In the genomic region with DNA sequence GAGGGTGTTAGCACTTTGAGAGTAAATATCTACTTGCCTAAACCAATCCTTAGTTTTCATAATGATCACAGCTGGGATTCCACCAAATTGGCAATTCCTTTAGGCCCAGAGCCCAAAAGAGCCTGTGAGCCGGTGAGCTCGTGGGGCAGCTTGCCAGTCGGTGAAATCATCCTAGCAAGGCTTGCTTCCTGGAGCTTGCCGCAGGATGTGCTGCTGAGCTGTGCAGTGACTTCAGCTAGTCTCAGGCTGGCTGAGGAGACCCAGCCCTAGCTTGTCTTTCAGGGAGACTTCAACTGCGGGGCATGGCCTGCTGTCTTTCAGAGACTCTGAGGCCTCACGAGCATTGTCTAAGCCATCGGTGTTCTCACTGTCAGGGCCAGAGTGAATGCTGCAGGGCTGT, we compare ENCODE assay signal across 7 cellular contexts.
A peak's percentile ranks its signal among the peaks of the same experiment; 100 is the strongest.
DNase-seq lines count a peak whose midpoint lies in the region; ATAC-seq and TF ChIP-seq lines count a peak whose summit lies in the region.

No MANE protein-coding gene starts in this region.

- peak overlapping the region; percentile 67 for H3K27ac ChIP-seq in suprapubic skin
- H3K27ac ChIP-seq in trophoblast cell (ENCODE audit: low read depth, low read length), result no peak overlapping the region

- no peaks in the 10 kb centered on the region for H3K79me2 ChIP-seq in trophoblast cell (ENCODE audit: control insufficient read depth, insufficient read depth, low read length, poor library complexity)

- H3K4me3 ChIP-seq in cardiac fibroblast (replicated peaks in 1 of 2; ENCODE audit: low read depth in 2 of 2, low read length in 2 of 2), result no peak overlapping the region
- no peak overlapping the region for H3K4me3 ChIP-seq in suprapubic skin
- H3K4me3 ChIP-seq in trophoblast cell (ENCODE audit: low read depth, low read length), result no peak overlapping the region

- no peak overlapping the region for H2BK5ac ChIP-seq in trophoblast cell (ENCODE audit: low read depth, low read length, poor library complexity)

- H3K9me3 ChIP-seq in suprapubic skin (no peaks in the 10 kb centered on the region), trophoblast cell (ENCODE audit: insufficient read depth, low read depth, low read length) (peaks cover 5% of the 10 kb centered on the region)

- H3K14ac ChIP-seq in trophoblast cell (ENCODE audit: low read length), result no peak overlapping the region

- no peaks in the 10 kb centered on the region for H3K79me1 ChIP-seq in trophoblast cell (ENCODE audit: low read length)

- H3K9ac ChIP-seq in trophoblast cell (ENCODE audit: low read length), result no peak overlapping the region

- H3K4me1 Mint-ChIP-seq in endothelial cell (ENCODE audit: unreplicated experiment), result peaks cover 7% of the 10 kb centered on the region

- H3K27me3 ChIP-seq in suprapubic skin, result no peaks in the 10 kb centered on the region
- no peaks in the 10 kb centered on the region for H3K27me3 ChIP-seq in trophoblast cell (ENCODE audit: insufficient read depth, low read length)

- H3K4me3 Mint-ChIP-seq in endothelial cell (ENCODE audit: unreplicated experiment), result no peak overlapping the region

- H3K9me3 Mint-ChIP-seq in endothelial cell (ENCODE audit: unreplicated experiment), result no peaks in the 10 kb centered on the region

- 31% methylated on average over 5 of the region's 7 CpGs for WGBS in suprapubic skin
- no CpG with 5 or more reads among the region's 7 CpGs for WGBS in trophoblast cell (ENCODE audit: extremely low coverage, insufficient coverage, insufficient read length)

- H3K23ac ChIP-seq in trophoblast cell (ENCODE audit: low read length), result no peak overlapping the region

- TF ChIP-seq CTCF in cardiac fibroblast (IDR thresholded peaks at IDR 0.05; ENCODE audit: low read depth, low read length) (peak; percentile 77), suprapubic skin (IDR thresholded peaks at IDR 0.05) (peak in 1 of 2 donors; percentile 28), endothelial cell (IDR thresholded peaks at IDR 0.05; ENCODE audit: unreplicated experiment) (no peak)

- peaks cover 41% of the 10 kb centered on the region for H3K4me1 ChIP-seq in suprapubic skin
- peaks cover 0 to 4% of the 10 kb centered on the region in 2 experiments for H3K4me1 ChIP-seq in trophoblast cell (ENCODE audit: control insufficient read depth in 1 of 2, insufficient read depth in 2 of 2, low read length in 2 of 2)

- no peak for ATAC-seq in GM18867 (IDR thresholded peaks at IDR 0.05; ENCODE audit: unreplicated experiment)

- H3K36me3 ChIP-seq in suprapubic skin (peaks cover 20% of the 10 kb centered on the region), trophoblast cell (ENCODE audit: control insufficient read depth in 1 of 2, insufficient read depth in 2 of 2, low read length in 2 of 2) (peaks cover 14 to 19% of the 10 kb centered on the region in 2 experiments)

- TF ChIP-seq POLR2A in suprapubic skin (IDR thresholded peaks at IDR 0.05), result no peak

- H3K36me3 Mint-ChIP-seq in endothelial cell (ENCODE audit: low read depth, unreplicated experiment), result peaks cover 18% of the 10 kb centered on the region

- H3K4me2 ChIP-seq in trophoblast cell (ENCODE audit: low read length), result no peak overlapping the region

- no peak overlapping the region for H2BK120ac ChIP-seq in trophoblast cell (ENCODE audit: insufficient read depth, low read length, poor library complexity)

- H4K91ac ChIP-seq in trophoblast cell (ENCODE audit: low read depth, low read length), result no peak overlapping the region

- no peak overlapping the region for H3K27ac Mint-ChIP-seq in endothelial cell (ENCODE audit: unreplicated experiment)

- TF ChIP-seq EP300 in suprapubic skin (IDR thresholded peaks at IDR 0.05), result no peak

- peaks cover 8% of the 10 kb centered on the region for H3K27me3 Mint-ChIP-seq in endothelial cell (ENCODE audit: unreplicated experiment)

- DNase-seq in M059J (ENCODE audit: low read depth) (peak; percentile 58), cardiac fibroblast (ENCODE audit: low read depth in 2 of 2) (peak; percentile 89 to 92), kidney tubule cell (ENCODE audit: low spot score) (peak; percentile 51), suprapubic skin (ENCODE audit: low spot score in 2 of 2) (peak; percentile 91 to 93), endothelial cell (ENCODE audit: low spot score) (no peak), trophoblast cell (no peak)

- no peak overlapping the region for H2AK5ac ChIP-seq in trophoblast cell (ENCODE audit: low read length)

- no peak overlapping the region for H2AFZ ChIP-seq in trophoblast cell (ENCODE audit: insufficient read depth, low read length, poor library complexity)

- H4K8ac ChIP-seq in trophoblast cell (ENCODE audit: low read depth, low read length), result no peak overlapping the region

- no peak overlapping the region for H4K12ac ChIP-seq in trophoblast cell (ENCODE audit: low read depth, low read length)

- no peak overlapping the region for H3K4ac ChIP-seq in trophoblast cell (ENCODE audit: low read depth, low read length)

- H2BK12ac ChIP-seq in trophoblast cell (ENCODE audit: low read length), result no peak overlapping the region

- no peak overlapping the region for H3K18ac ChIP-seq in trophoblast cell (ENCODE audit: low read length)

Comparison
In these comparisons a context has a peak if more than half of its experiments do, and no peak if none do; other contexts are left out.
1. DNase-seq: peak in M059J (single experiment), cardiac fibroblast (2 of 2), kidney tubule cell (single experiment) and suprapubic skin (2 of 2); none in endothelial cell (single experiment) and trophoblast cell (0 of 2).